15 cellular contexts compared by ENCODE assay signal in genomic region chr9:137445930-137446431, GRCh38. TPM values are rescaled to one million over a fixed set of nuclear protein-coding genes. Genes with fewer than 3 reads are reported as not detected.
DNase-seq lines count a peak whose midpoint lies in the region; ATAC-seq, FAIRE-seq and TF ChIP-seq lines count a peak whose summit lies in the region.
"Had no signal": no experiment of that assay in that cellular context is flagged by ENCODE, and none has a peak within 500 bp of the region (broad histone marks: within the 10 kb centered on the region; RNA-seq: fewer than 3 reads in every experiment).

No MANE protein-coding gene starts in this region.

- peaks cover 29% of the 10 kb centered on the region for H3K36me3 Mint-ChIP-seq in dendritic cell treated with granulocyte-macrophage colony-stimulating factor and Interleukin-4, amounts not matched to agents 40 ng/mL and 50 ng/mL, for 4 days (ENCODE audit: low read depth)

- intact Hi-C loops in dendritic cell treated with granulocyte-macrophage colony-stimulating factor and Interleukin-4, amounts not matched to agents 40 ng/mL and 50 ng/mL, for 4 days (cut with micrococcal nuclease): no loop called here

- H3K79me2 ChIP-seq in MM.1S (ENCODE audit: low read length): no peaks in the 10 kb centered on the region
- no peaks in the 10 kb centered on the region for H3K79me2 ChIP-seq in osteoblast (ENCODE audit: insufficient read depth, low read length)

- no peak overlapping the region for H3K9ac ChIP-seq in MM.1S (ENCODE audit: low read length)

- no peaks in the 10 kb centered on the region for H4K20me1 ChIP-seq in MM.1S (ENCODE audit: insufficient read depth, low read length)
- H4K20me1 ChIP-seq in osteoblast (ENCODE audit: insufficient read depth, low read length): no peaks in the 10 kb centered on the region

- H3K27ac ChIP-seq in MM.1S (ENCODE audit: low read length): no peak overlapping the region
- no peak overlapping the region for H3K27ac ChIP-seq in osteoblast (ENCODE audit: low read depth, low read length)
- H3K27ac ChIP-seq: epithelial cell of prostate had no signal

- peaks cover 18% of the 10 kb centered on the region for H3K27me3 Mint-ChIP-seq in dendritic cell treated with granulocyte-macrophage colony-stimulating factor and Interleukin-4, amounts not matched to agents 40 ng/mL and 50 ng/mL, for 4 days

- H3K4me3 ChIP-seq in MM.1S (ENCODE audit: low read length) (no peak overlapping the region), osteoblast (ENCODE audit: insufficient read depth, low read length) (no peak overlapping the region)
- H3K4me3 ChIP-seq: lung, smooth muscle cell, thoracic aorta had no signal

- TF ChIP-seq CTCF in MM.1S (IDR thresholded peaks at IDR 0.05; ENCODE audit: low read length): no peak
- TF ChIP-seq CTCF in osteoblast (IDR thresholded peaks at IDR 0.05; ENCODE audit: extremely low read depth, low read depth, low read length): no peak

- peaks cover 59% of the 10 kb centered on the region for H3K4me1 Mint-ChIP-seq in dendritic cell treated with granulocyte-macrophage colony-stimulating factor and Interleukin-4, amounts not matched to agents 40 ng/mL and 50 ng/mL, for 4 days (ENCODE audit: low read depth)

- H3K27me3 ChIP-seq in MM.1S (replicated peaks; ENCODE audit: insufficient read depth, low read length): peaks cover 33% of the 10 kb centered on the region
- H3K27me3 ChIP-seq in osteoblast (ENCODE audit: insufficient read depth, low read length): peaks cover 12% of the 10 kb centered on the region

- H2AFZ ChIP-seq in MM.1S (ENCODE audit: low read length): 0 out of 2 replicates have a peak overlapping the region, but pooled peaks have one; percentile 15
- H2AFZ ChIP-seq in osteoblast (ENCODE audit: low read length): no peak overlapping the region

- 0 out of 2 replicates have a peak, but pooled peaks cover 5% of the 10 kb centered on the region for H3F3A ChIP-seq in MM.1S (ENCODE audit: insufficient read depth, low read length)

- FAIRE-seq in GM19239 (lab: Jason Lieb, UNC): no peak

- no peak overlapping the region for H3K4me3 Mint-ChIP-seq in dendritic cell treated with granulocyte-macrophage colony-stimulating factor and Interleukin-4, amounts not matched to agents 40 ng/mL and 50 ng/mL, for 4 days
- H3K4me3 Mint-ChIP-seq: neural crest cell had no signal

- H3K4me2 ChIP-seq in MM.1S (ENCODE audit: low read depth, low read length) (peak overlapping the region; percentile 33; the same call in 1 of the 2 replicates), osteoblast (ENCODE audit: insufficient read depth, low read length) (no peak overlapping the region)

- DNase-seq in NCI-H1105 treated with DMSO at 0.1 percent for 48 hours (lab: John Stamatoyannopoulos, UW): peak; percentile 35
- no peak for DNase-seq in NCI-H1105 (lab: John Stamatoyannopoulos, UW)
- no peak for DNase-seq in MM.1S
- peak; percentile 79 for DNase-seq in osteoblast (ENCODE audit: insufficient read length, low spot score, missing footprints)
- DNase-seq in GM19239 (ENCODE audit: insufficient read length, low spot score): no peak
- no peak for DNase-seq in iPS-NIHi11 (ENCODE audit: low spot score)
- DNase-seq: 8988T had no signal

- H3K36me3 ChIP-seq in MM.1S (replicated peaks; ENCODE audit: insufficient read depth, low read length) (no peaks in the 10 kb centered on the region), osteoblast (ENCODE audit: insufficient read depth, low read length) (no peaks in the 10 kb centered on the region)

- ATAC-seq in GM18909 (IDR thresholded peaks at IDR 0.05; ENCODE audit: poor library complexity, unreplicated experiment): no peak

- no peaks in the 10 kb centered on the region for H3K9me3 Mint-ChIP-seq in dendritic cell treated with granulocyte-macrophage colony-stimulating factor and Interleukin-4, amounts not matched to agents 40 ng/mL and 50 ng/mL, for 4 days
- H3K9me3 Mint-ChIP-seq: neural crest cell had no signal

- no peaks in the 10 kb centered on the region for H3K9me3 ChIP-seq in MM.1S (replicated peaks; ENCODE audit: insufficient read depth, low read length)
- H3K9me3 ChIP-seq in osteoblast (ENCODE audit: low read depth, low read length): no peaks in the 10 kb centered on the region
- H3K9me3 ChIP-seq: thoracic aorta had no signal

- peak overlapping the region; percentile 65 for H3K27ac Mint-ChIP-seq in dendritic cell treated with granulocyte-macrophage colony-stimulating factor and Interleukin-4, amounts not matched to agents 40 ng/mL and 50 ng/mL, for 4 days

- peaks cover 5% of the 10 kb centered on the region; the same call in 1 of the 2 replicates for H3K4me1 ChIP-seq in MM.1S (ENCODE audit: low read length)
- no peaks in the 10 kb centered on the region for H3K4me1 ChIP-seq in osteoblast (ENCODE audit: insufficient read depth, low read length)

- H3K9me2 ChIP-seq in MM.1S (replicated peaks; ENCODE audit: insufficient read depth, low read length): no peaks in the 10 kb centered on the region

RNA-seq across cellular contexts. Expression of gene ENTPD8, which starts 4.8 kb away (rescaled TPM):
- total RNA-seq in osteoblast: not detected in 2 replicates
- total RNA-seq: CD8-positive, alpha-beta memory T cell; smooth muscle cell; thoracic aorta had no signal

RNA-seq across cellular contexts. Expression of gene NSMF, which starts 13.2 kb away (rescaled TPM):
- total RNA-seq in osteoblast: 19.2 and 22.4 TPM in 2 replicates

RNA-seq across cellular contexts. Expression of gene NOXA1, which starts 22.8 kb away (rescaled TPM):
- total RNA-seq in osteoblast: 0.36 and 0.88 TPM in 2 replicates

RNA-seq across cellular contexts. Expression of gene EXD3, which starts 23.0 kb away (rescaled TPM):
- total RNA-seq in osteoblast: 7.6 and 10.0 TPM in 2 replicates

Comparison
In these comparisons a context has a peak if more than half of its experiments do, and no peak if none do; other contexts are left out.
1. DNase-seq: peak in NCI-H1105 treated with DMSO at 0.1 percent for 48 hours (single experiment) and osteoblast (single experiment); none in NCI-H1105 (single experiment), MM.1S (single experiment), GM19239 (single experiment) and iPS-NIHi11 (single experiment).